ENCODE assay signal across 8 cellular contexts in the genomic region with DNA sequence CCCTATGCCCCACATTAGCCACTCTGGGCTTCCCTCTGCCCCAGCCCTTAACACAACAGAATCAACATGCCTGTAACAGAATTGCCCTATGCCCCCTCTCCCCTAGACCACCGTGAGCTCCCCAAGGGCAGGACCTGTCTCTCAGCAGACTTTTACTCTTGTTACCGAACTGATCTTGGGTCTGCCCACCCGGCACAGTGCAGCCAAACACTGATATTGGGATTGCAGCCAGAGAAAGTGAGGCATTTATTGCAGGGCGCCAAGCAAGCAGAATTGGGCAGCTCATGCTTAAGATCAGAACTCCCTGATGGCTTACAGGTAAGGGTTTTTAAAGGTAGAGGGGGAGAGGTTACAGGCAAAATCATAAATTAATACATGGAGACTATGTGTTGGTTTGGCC. TPM values are rescaled to one million over a fixed set of nuclear protein-coding genes. Genes with fewer than 3 reads are reported as not detected.
"Had no signal": no experiment of that assay in that cellular context is flagged by ENCODE, and none has a peak within 500 bp of the region (broad histone marks: within the 10 kb centered on the region; RNA-seq: fewer than 3 reads in every experiment).

No MANE protein-coding gene starts in this region.

- H3K27ac ChIP-seq: GM23248, HL-60 had no signal

- H3K9ac ChIP-seq: GM23248 had no signal

- DNase-seq: GM23248, HFFc6, IMR-90 had no signal

- H3K4me3 Mint-ChIP-seq: HFFc6 had no signal

- H3K4me3 ChIP-seq: GM23248, HAP-1, K562 had no signal

- H3K27ac Mint-ChIP-seq: HFFc6 had no signal

- H3K36me3 ChIP-seq: HAP-1 had no signal

- ATAC-seq: HCT116, K562 had no signal

- H3K9me3 ChIP-seq: HAP-1 had no signal

- H2AFZ ChIP-seq: GM23248 had no signal

RNA-seq across cellular contexts. Expression of a gene that starts 33.5 kb away (rescaled TPM):
- total RNA-seq: GM23248, HFFc6, HT-29, IMR-90, K562 had no signal
- polyA plus RNA-seq: GM23248, IMR-90, K562 had no signal
